ENCODE assay signal across 17 cellular contexts in genomic region chr4:93084599-93085305, GRCh38.
DNase-seq lines count a peak whose midpoint lies in the region; TF ChIP-seq lines count a peak whose summit lies in the region.
"Had no signal": no experiment of that assay in that cellular context is flagged by ENCODE, and none has a peak within 500 bp of the region (broad histone marks: within the 10 kb centered on the region; RNA-seq: fewer than 3 reads in every experiment).

No MANE protein-coding gene starts in this region.

- 100% methylated on average over 1 of the region's 10 CpGs for WGBS in trophoblast cell (ENCODE audit: extremely low coverage, insufficient coverage, insufficient read length)

- H3K4me1 ChIP-seq in neural progenitor cell (peaks cover 23% of the 10 kb centered on the region), trophoblast cell (ENCODE audit: control insufficient read depth in 1 of 2, insufficient read depth in 2 of 2, low read length in 2 of 2) (peaks cover 0 to 2% of the 10 kb centered on the region in 2 experiments)
- H3K4me1 ChIP-seq: Caco-2 had no signal

- no peak overlapping the region for H2AK5ac ChIP-seq in trophoblast cell (ENCODE audit: low read length)

- H3K14ac ChIP-seq in trophoblast cell (ENCODE audit: low read length) = no peak overlapping the region

- no peaks in the 10 kb centered on the region for H3K36me3 Mint-ChIP-seq in neural progenitor cell
- H3K36me3 Mint-ChIP-seq: CD14-positive monocyte had no signal

- no peak overlapping the region for H3K18ac ChIP-seq in trophoblast cell (ENCODE audit: low read length)

- no peak overlapping the region for H2BK12ac ChIP-seq in trophoblast cell (ENCODE audit: low read length)

- H3K79me2 ChIP-seq in neural progenitor cell (ENCODE audit: low read depth) (no peaks in the 10 kb centered on the region), trophoblast cell (ENCODE audit: control insufficient read depth, insufficient read depth, low read length, poor library complexity) (no peaks in the 10 kb centered on the region)

- peaks cover 3% of the 10 kb centered on the region for H3K9me3 Mint-ChIP-seq in neural progenitor cell

- H3K9ac ChIP-seq in neural progenitor cell = no peak overlapping the region
- H3K9ac ChIP-seq in trophoblast cell (ENCODE audit: low read length) = no peak overlapping the region
- H3K9ac ChIP-seq: KMS-11 had no signal

- H3K27me3 Mint-ChIP-seq in neural progenitor cell (ENCODE audit: insufficient read depth, low read depth) = no peaks in the 10 kb centered on the region

- no peak overlapping the region for H4K12ac ChIP-seq in trophoblast cell (ENCODE audit: low read depth, low read length)

- no peak overlapping the region for H3K27ac Mint-ChIP-seq in neural progenitor cell
- H3K27ac Mint-ChIP-seq: CD14-positive monocyte had no signal

- H3K4me3 ChIP-seq in H7 (ENCODE audit: insufficient read depth, low read depth, low read length) = no peak overlapping the region
- H3K4me3 ChIP-seq in neural progenitor cell = no peak overlapping the region
- no peak overlapping the region for H3K4me3 ChIP-seq in trophoblast cell (ENCODE audit: low read depth, low read length)
- H3K4me3 ChIP-seq: GM12878 had no signal

- H2AFZ ChIP-seq in neural progenitor cell (replicated peaks) (peak overlapping the region; percentile 86), trophoblast cell (ENCODE audit: insufficient read depth, low read length, poor library complexity) (no peak overlapping the region)

- H4K20me1 ChIP-seq in neural progenitor cell (ENCODE audit: low read depth) = no peaks in the 10 kb centered on the region

- H3K36me3 ChIP-seq in H7 (replicated peaks; ENCODE audit: control insufficient read depth, insufficient read depth, low read length) (no peaks in the 10 kb centered on the region), neural progenitor cell (no peaks in the 10 kb centered on the region), trophoblast cell (ENCODE audit: control insufficient read depth in 1 of 2, insufficient read depth in 2 of 2, low read length in 2 of 2) (no peaks in the 10 kb centered on the region)

- H3K4me2 ChIP-seq in neural progenitor cell (no peak overlapping the region), trophoblast cell (ENCODE audit: low read length) (no peak overlapping the region)
- H3K4me2 ChIP-seq: KMS-11 had no signal

- no peak overlapping the region for H4K91ac ChIP-seq in trophoblast cell (ENCODE audit: low read depth, low read length)

- no peak overlapping the region for H3K27ac ChIP-seq in neural progenitor cell
- H3K27ac ChIP-seq in trophoblast cell (ENCODE audit: low read depth, low read length) = no peak overlapping the region
- H3K27ac ChIP-seq: KMS-11 had no signal

- no peak for TF ChIP-seq CTCF in neural progenitor cell (IDR thresholded peaks at IDR 0.05)

- no peak overlapping the region for H4K8ac ChIP-seq in trophoblast cell (ENCODE audit: low read depth, low read length)

- no peaks in the 10 kb centered on the region for H3K27me3 ChIP-seq in H7 (ENCODE audit: control insufficient read depth, insufficient read depth, low read length)
- no peaks in the 10 kb centered on the region for H3K27me3 ChIP-seq in neural progenitor cell
- no peaks in the 10 kb centered on the region for H3K27me3 ChIP-seq in trophoblast cell (ENCODE audit: insufficient read depth, low read length)

- H3K23ac ChIP-seq in trophoblast cell (ENCODE audit: low read length) = no peak overlapping the region

- peaks cover 16% of the 10 kb centered on the region for H3K4me1 Mint-ChIP-seq in neural progenitor cell
- H3K4me1 Mint-ChIP-seq: CD14-positive monocyte had no signal

- H3K79me1 ChIP-seq in trophoblast cell (ENCODE audit: low read length) = no peaks in the 10 kb centered on the region

- no peak overlapping the region for H3K4ac ChIP-seq in trophoblast cell (ENCODE audit: low read depth, low read length)

- no peak overlapping the region for H2BK5ac ChIP-seq in trophoblast cell (ENCODE audit: low read depth, low read length, poor library complexity)

- no peak overlapping the region for H3K4me3 Mint-ChIP-seq in neural progenitor cell
- H3K4me3 Mint-ChIP-seq: CD14-positive monocyte had no signal

- no peak overlapping the region for H2BK120ac ChIP-seq in trophoblast cell (ENCODE audit: insufficient read depth, low read length, poor library complexity)

- peak; percentile 8 for DNase-seq in H7
- peak; percentile 11 for DNase-seq in NCI-H524 treated with DMSO at 0.1 percent for 48 hours (lab: John Stamatoyannopoulos, UW)
- peak; percentile 50 for DNase-seq in iPS DF 19.7 (ENCODE audit: low read depth, low spot score)
- DNase-seq in neural progenitor cell (ENCODE audit: low spot score) = peak; percentile 19
- no peak for DNase-seq in SIG-M5 (lab: John Stamatoyannopoulos, UW)
- DNase-seq in stimulated activated CD4-positive, alpha-beta T cell treated with anti-CD3 and anti-CD28 coated beads, Interleukin-4, amount 100 ng/mL, for 24 hours = no peak
- no peak for DNase-seq in AG20443 (ENCODE audit: low spot score)
- no peak for DNase-seq in trophoblast cell
- DNase-seq: Caco-2, MM.1S, NCI-H1105, NCI-H1694 treated with DMSO at 0.1 percent for 48 hours, NCI-H510A, SHP77 treated with DMSO at 0.1 percent for 48 hours had no signal

- H3K9me3 ChIP-seq in neural progenitor cell (ENCODE audit: low read depth) = no peaks in the 10 kb centered on the region
- H3K9me3 ChIP-seq in trophoblast cell (ENCODE audit: insufficient read depth, low read depth, low read length) = no peaks in the 10 kb centered on the region
- H3K9me3 ChIP-seq: Caco-2 had no signal

- H3F3A ChIP-seq in neural progenitor cell (ENCODE audit: low read depth) = peaks cover 7% of the 10 kb centered on the region

Comparison
In these comparisons a context has a peak if more than half of its experiments do, and no peak if none do; other contexts are left out.
1. DNase-seq: peak in H7 (single experiment), NCI-H524 treated with DMSO at 0.1 percent for 48 hours (single experiment), iPS DF 19.7 (single experiment) and neural progenitor cell (single experiment); none in SIG-M5 (single experiment), stimulated activated CD4-positive, alpha-beta T cell treated with anti-CD3 and anti-CD28 coated beads, Interleukin-4, amount 100 ng/mL, for 24 hours (single experiment), AG20443 (single experiment) and trophoblast cell (0 of 2).